Comparison of ENCODE assay signal across 26 cellular contexts in genomic region chr19:8545743-8546142, GRCh38. TPM values are rescaled to one million over a fixed set of nuclear protein-coding genes. Genes with fewer than 3 reads are reported as not detected.
DNase-seq lines count a peak whose midpoint lies in the region; TF ChIP-seq lines count a peak whose summit lies in the region.
"Had no signal": no experiment of that assay in that cellular context is flagged by ENCODE, and none has a peak within 500 bp of the region (broad histone marks: within the 10 kb centered on the region; RNA-seq: fewer than 3 reads in every experiment).

No MANE protein-coding gene starts in this region.

- CTCF ChIA-PET in activated naive CD4-positive, alpha-beta T cell treated with anti-CD3 and anti-CD28 coated beads, Interleukin-2, amount 10 ng/mL, durations not matched to agents 7 days and 5 days (lab: Charles Lee): interaction anchor here (1.3 kb wide), 1 partner anchor 33 kb away, joined by 4 read pairs; no protein-coding TSS in a partner anchor
- CTCF ChIA-PET in HEK293 (lab: Yijun Ruan, JAX): interaction anchor here (1.2 kb wide), 1 partner anchor 35 kb away, joined by 4 read pairs; no protein-coding TSS in a partner anchor

- H2AFZ ChIP-seq in osteoblast (ENCODE audit: low read length): no peak overlapping the region
- H2AFZ ChIP-seq: GM23338 had no signal

- H3K4me1 ChIP-seq in HEK293 (ENCODE audit: control insufficient read depth, insufficient read depth, low read length): no peaks in the 10 kb centered on the region
- H3K4me1 ChIP-seq in osteoblast (ENCODE audit: insufficient read depth, low read length): no peaks in the 10 kb centered on the region
- H3K4me1 ChIP-seq: A549, BE2C had no signal

- peak overlapping the region; percentile 60 for H3K27ac Mint-ChIP-seq in activated naive CD4-positive, alpha-beta T cell treated with anti-CD3 and anti-CD28 coated beads, Interleukin-2, amount 10 ng/mL, durations not matched to agents 7 days and 5 days
- H3K27ac Mint-ChIP-seq in dendritic cell treated with granulocyte-macrophage colony-stimulating factor and Interleukin-4, amounts not matched to agents 40 ng/mL and 50 ng/mL, for 4 days: peak overlapping the region; percentile 20
- H3K27ac Mint-ChIP-seq: CD4-positive, alpha-beta T cell; GM23338; HFFc6 had no signal

- H3K79me2 ChIP-seq in osteoblast (ENCODE audit: insufficient read depth, low read length): no peaks in the 10 kb centered on the region

- peaks cover 47% of the 10 kb centered on the region for H3K36me3 Mint-ChIP-seq in activated naive CD4-positive, alpha-beta T cell treated with anti-CD3 and anti-CD28 coated beads, Interleukin-2, amount 10 ng/mL, durations not matched to agents 7 days and 5 days
- peaks cover 100% of the 10 kb centered on the region for H3K36me3 Mint-ChIP-seq in dendritic cell treated with granulocyte-macrophage colony-stimulating factor and Interleukin-4, amounts not matched to agents 40 ng/mL and 50 ng/mL, for 4 days (ENCODE audit: low read depth)

- no peaks in the 10 kb centered on the region for H3K27me3 Mint-ChIP-seq in activated naive CD4-positive, alpha-beta T cell treated with anti-CD3 and anti-CD28 coated beads, Interleukin-2, amount 10 ng/mL, durations not matched to agents 7 days and 5 days
- no peaks in the 10 kb centered on the region for H3K27me3 Mint-ChIP-seq in dendritic cell treated with granulocyte-macrophage colony-stimulating factor and Interleukin-4, amounts not matched to agents 40 ng/mL and 50 ng/mL, for 4 days
- H3K27me3 Mint-ChIP-seq: CD4-positive, alpha-beta T cell had no signal

- no peaks in the 10 kb centered on the region for H4K20me1 ChIP-seq in osteoblast (ENCODE audit: insufficient read depth, low read length)

- POLR2A ChIA-PET in HEK293 (lab: Yijun Ruan, JAX): no interaction called here

- intact Hi-C loops in dendritic cell treated with granulocyte-macrophage colony-stimulating factor and Interleukin-4, amounts not matched to agents 40 ng/mL and 50 ng/mL, for 4 days (cut with micrococcal nuclease): no loop called here

- H3K9me3 Mint-ChIP-seq in activated naive CD4-positive, alpha-beta T cell treated with anti-CD3 and anti-CD28 coated beads, Interleukin-2, amount 10 ng/mL, durations not matched to agents 7 days and 5 days: no peaks in the 10 kb centered on the region
- no peaks in the 10 kb centered on the region for H3K9me3 Mint-ChIP-seq in dendritic cell treated with granulocyte-macrophage colony-stimulating factor and Interleukin-4, amounts not matched to agents 40 ng/mL and 50 ng/mL, for 4 days
- H3K9me3 Mint-ChIP-seq: CD14-positive monocyte; CD4-positive, alpha-beta T cell; CD8-positive, alpha-beta memory T cell; GM23338; H9; HFFc6 had no signal

- no peaks in the 10 kb centered on the region for H3K4me1 Mint-ChIP-seq in activated naive CD4-positive, alpha-beta T cell treated with anti-CD3 and anti-CD28 coated beads, Interleukin-2, amount 10 ng/mL, durations not matched to agents 7 days and 5 days
- peaks cover 27% of the 10 kb centered on the region for H3K4me1 Mint-ChIP-seq in dendritic cell treated with granulocyte-macrophage colony-stimulating factor and Interleukin-4, amounts not matched to agents 40 ng/mL and 50 ng/mL, for 4 days (ENCODE audit: low read depth)
- H3K4me1 Mint-ChIP-seq: GM23338, H9 had no signal

- no peaks in the 10 kb centered on the region; a peak in 1 of 3 replicates for H3K36me3 ChIP-seq in HEK293 (ENCODE audit: control insufficient read depth in 2 of 2, insufficient read depth in 1 of 2, low read length in 2 of 2)
- H3K36me3 ChIP-seq in osteoblast (ENCODE audit: insufficient read depth, low read length): no peaks in the 10 kb centered on the region
- H3K36me3 ChIP-seq: BE2C had no signal

- no peak overlapping the region for H3K4me2 ChIP-seq in osteoblast (ENCODE audit: insufficient read depth, low read length)
- H3K4me2 ChIP-seq: A549; BLaER1 treated with 17β-estradiol and CSF1 and Interleukin-3, amounts not matched to agents 10 nM and 100 nM; GM23338 had no signal

- H3K9me3 ChIP-seq in HEK293 (ENCODE audit: control insufficient read depth, insufficient read depth, low read depth, low read length) (no peaks in the 10 kb centered on the region), osteoblast (ENCODE audit: low read depth, low read length) (no peaks in the 10 kb centered on the region)
- H3K9me3 ChIP-seq: A549; BE2C; BLaER1 treated with 17β-estradiol and CSF1 and Interleukin-3, amounts not matched to agents 10 nM and 100 nM had no signal

- no peak for TF ChIP-seq CTCF in HEK293 (tag by site-specific recombination; IDR thresholded peaks at IDR 0.05)
- no peak for TF ChIP-seq CTCF in osteoblast (IDR thresholded peaks at IDR 0.05; ENCODE audit: extremely low read depth, low read depth, low read length)

- no peak for DNase-seq in activated naive CD4-positive, alpha-beta T cell treated with anti-CD3 and anti-CD28 coated beads, Interleukin-2, amount 10 ng/mL, durations not matched to agents 7 days and 5 days
- no peak for DNase-seq in activated naive CD4-positive, alpha-beta T cell treated with Interleukin-2 at 50 U/mL for 16 hours
- DNase-seq in osteoblast (ENCODE audit: insufficient read length, low spot score, missing footprints) (peak; percentile 10), DMS114 treated with DMSO at 0.1 percent for 48 hours (lab: John Stamatoyannopoulos, UW; ENCODE audit: unreplicated experiment) (no peak), cerebellar nuclear complex (lab: John Stamatoyannopoulos, UW) (no peak)
- DNase-seq: 8988T; ACHN; AML-193; BE2C; CD4-positive, alpha-beta T cell; CD8-positive, alpha-beta memory T cell; DMS 273 treated with DMSO at 0.1 percent for 48 hours; DMS53; DMS79 treated with DMSO at 0.1 percent for 48 hours; GF-D8; H9; HFFc6 had no signal

- H3K4me3 Mint-ChIP-seq in activated naive CD4-positive, alpha-beta T cell treated with anti-CD3 and anti-CD28 coated beads, Interleukin-2, amount 10 ng/mL, durations not matched to agents 7 days and 5 days: no peak overlapping the region
- no peak overlapping the region for H3K4me3 Mint-ChIP-seq in dendritic cell treated with granulocyte-macrophage colony-stimulating factor and Interleukin-4, amounts not matched to agents 40 ng/mL and 50 ng/mL, for 4 days
- H3K4me3 Mint-ChIP-seq: CD14-positive monocyte; CD4-positive, alpha-beta T cell; CD8-positive, alpha-beta memory T cell; GM23338; H9; HFFc6 had no signal

- no peaks in the 10 kb centered on the region for H3K27me3 ChIP-seq in osteoblast (ENCODE audit: insufficient read depth, low read length)
- H3K27me3 ChIP-seq: BE2C; BLaER1 treated with 17β-estradiol and CSF1 and Interleukin-3, amounts not matched to agents 10 nM and 100 nM had no signal

- H3K4me3 ChIP-seq in HEK293 (ENCODE audit: low read depth, low read length): no peak overlapping the region
- H3K4me3 ChIP-seq in osteoblast (ENCODE audit: insufficient read depth, low read length): no peak overlapping the region
- H3K4me3 ChIP-seq: A549; BLaER1 treated with 17β-estradiol and CSF1 and Interleukin-3, amounts not matched to agents 10 nM and 100 nM; GM23338 had no signal

- no peak overlapping the region for H3K27ac ChIP-seq in HEK293 (ENCODE audit: extremely low read depth, low read depth, low read length)
- no peak overlapping the region for H3K27ac ChIP-seq in osteoblast (ENCODE audit: low read depth, low read length)
- H3K27ac ChIP-seq: A549; BLaER1 treated with 17β-estradiol and CSF1 and Interleukin-3, amounts not matched to agents 10 nM and 100 nM had no signal

TF ChIP-seq in HEK293, 187 proteins besides CTCF, POLR2A, EP300 and RAD21:
- TF ChIP-seq ZSCAN5A (tag by site-specific recombination; IDR thresholded peaks at IDR 0.05) (no peak), ZNF37A (tag by site-specific recombination; IDR thresholded peaks at IDR 0.05) (peak; percentile 94), SCRT2 (tag by site-specific recombination; IDR thresholded peaks at IDR 0.05) (no peak), ZNF274 (IDR thresholded peaks at IDR 0.05; ENCODE audit: low read length) (no peak), ZNF274 (tag by site-specific recombination; IDR thresholded peaks at IDR 0.05; ENCODE audit: borderline replicate concordance) (no peak), ZNF521 (tag by site-specific recombination; IDR thresholded peaks at IDR 0.05) (no peak), REPIN1 (tag by site-specific recombination; IDR thresholded peaks at IDR 0.05; ENCODE audit: low read depth) (no peak), ZNF596 (tag by site-specific recombination; IDR thresholded peaks at IDR 0.05) (no peak)

RNA-seq across cellular contexts. Expression of gene MYO1F, which starts 31.5 kb away (rescaled TPM):
- under 0.01 and 0.72 TPM in 2 replicates for total RNA-seq in osteoblast
- total RNA-seq: Daoy, G401 had no signal

RNA-seq across cellular contexts. Expression of gene ZNF414, which starts 31.8 kb away (rescaled TPM):
- 2.9 and 6.9 TPM in 2 replicates for total RNA-seq in osteoblast
- total RNA-seq: G401 had no signal

RNA-seq across cellular contexts. Expression of gene PRAM1, which starts 43.3 kb away (rescaled TPM):
- under 0.01 TPM in 1 of 2 replicates, not detected in the other for total RNA-seq in osteoblast
- total RNA-seq: Daoy, G401, H4 had no signal
